In the genomic region with DNA sequence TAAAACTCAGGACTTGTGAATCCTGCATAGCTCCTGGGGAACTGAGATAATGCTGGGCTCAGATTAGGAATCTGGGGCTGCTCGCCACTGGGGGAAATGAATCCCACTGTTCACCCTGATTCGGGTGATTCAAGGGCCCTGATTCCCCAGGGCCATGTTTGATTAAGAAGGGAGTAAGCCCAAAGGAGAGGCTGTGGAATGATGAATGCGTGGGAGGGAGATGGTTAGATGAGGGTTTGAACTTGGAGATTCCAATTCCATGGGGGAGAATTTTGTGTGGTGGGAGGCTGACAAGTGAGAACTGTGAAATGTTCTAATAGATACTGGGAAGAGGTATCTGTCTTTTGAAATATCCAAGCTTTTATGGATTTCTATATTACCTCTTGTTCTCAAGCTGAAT, we compare ENCODE assay signal across 1 cellular context.
TF ChIP-seq lines count a peak whose summit lies in the region.

No MANE protein-coding gene starts in this region.

TF ChIP-seq in WTC11, 78 proteins besides CTCF, POLR2A, EP300 and RAD21:
- TF ChIP-seq, protein P1, sequence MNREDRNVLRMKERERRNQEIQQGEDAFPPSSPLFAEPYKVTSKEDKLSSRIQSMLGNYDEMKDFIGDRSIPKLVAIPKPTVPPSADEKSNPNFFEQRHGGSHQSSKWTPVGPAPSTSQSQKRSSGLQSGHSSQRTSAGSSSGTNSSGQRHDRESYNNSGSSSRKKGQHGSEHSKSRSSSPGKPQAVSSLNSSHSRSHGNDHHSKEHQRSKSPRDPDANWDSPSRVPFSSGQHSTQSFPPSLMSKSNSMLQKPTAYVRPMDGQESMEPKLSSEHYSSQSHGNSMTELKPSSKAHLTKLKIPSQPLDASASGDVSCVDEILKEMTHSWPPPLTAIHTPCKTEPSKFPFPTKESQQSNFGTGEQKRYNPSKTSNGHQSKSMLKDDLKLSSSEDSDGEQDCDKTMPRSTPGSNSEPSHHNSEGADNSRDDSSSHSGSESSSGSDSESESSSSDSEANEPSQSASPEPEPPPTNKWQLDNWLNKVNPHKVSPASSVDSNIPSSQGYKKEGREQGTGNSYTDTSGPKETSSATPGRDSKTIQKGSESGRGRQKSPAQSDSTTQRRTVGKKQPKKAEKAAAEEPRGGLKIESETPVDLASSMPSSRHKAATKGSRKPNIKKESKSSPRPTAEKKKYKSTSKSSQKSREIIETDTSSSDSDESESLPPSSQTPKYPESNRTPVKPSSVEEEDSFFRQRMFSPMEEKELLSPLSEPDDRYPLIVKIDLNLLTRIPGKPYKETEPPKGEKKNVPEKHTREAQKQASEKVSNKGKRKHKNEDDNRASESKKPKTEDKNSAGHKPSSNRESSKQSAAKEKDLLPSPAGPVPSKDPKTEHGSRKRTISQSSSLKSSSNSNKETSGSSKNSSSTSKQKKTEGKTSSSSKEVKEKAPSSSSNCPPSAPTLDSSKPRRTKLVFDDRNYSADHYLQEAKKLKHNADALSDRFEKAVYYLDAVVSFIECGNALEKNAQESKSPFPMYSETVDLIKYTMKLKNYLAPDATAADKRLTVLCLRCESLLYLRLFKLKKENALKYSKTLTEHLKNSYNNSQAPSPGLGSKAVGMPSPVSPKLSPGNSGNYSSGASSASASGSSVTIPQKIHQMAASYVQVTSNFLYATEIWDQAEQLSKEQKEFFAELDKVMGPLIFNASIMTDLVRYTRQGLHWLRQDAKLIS (CRISPR knock-in tag; IDR thresholded peaks at IDR 0.05; ENCODE audit: borderline replicate concordance): no peak
- TF ChIP-seq ZBTB21 (CRISPR knock-in tag; IDR thresholded peaks at IDR 0.05; ENCODE audit: borderline replicate concordance): no peak
- TF ChIP-seq MXD4 (CRISPR knock-in tag; IDR thresholded peaks at IDR 0.05; ENCODE audit: borderline replicate concordance): no peak
- TF ChIP-seq, protein P2, sequence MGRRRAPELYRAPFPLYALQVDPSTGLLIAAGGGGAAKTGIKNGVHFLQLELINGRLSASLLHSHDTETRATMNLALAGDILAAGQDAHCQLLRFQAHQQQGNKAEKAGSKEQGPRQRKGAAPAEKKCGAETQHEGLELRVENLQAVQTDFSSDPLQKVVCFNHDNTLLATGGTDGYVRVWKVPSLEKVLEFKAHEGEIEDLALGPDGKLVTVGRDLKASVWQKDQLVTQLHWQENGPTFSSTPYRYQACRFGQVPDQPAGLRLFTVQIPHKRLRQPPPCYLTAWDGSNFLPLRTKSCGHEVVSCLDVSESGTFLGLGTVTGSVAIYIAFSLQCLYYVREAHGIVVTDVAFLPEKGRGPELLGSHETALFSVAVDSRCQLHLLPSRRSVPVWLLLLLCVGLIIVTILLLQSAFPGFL (CRISPR knock-in tag; IDR thresholded peaks at IDR 0.05; ENCODE audit: borderline replicate concordance): no peak
- no peak for TF ChIP-seq FOXP4 (CRISPR knock-in tag; IDR thresholded peaks at IDR 0.05)
- no peak for TF ChIP-seq FOXP1 (CRISPR knock-in tag; IDR thresholded peaks at IDR 0.05; ENCODE audit: borderline replicate concordance)
- TF ChIP-seq, protein P3, sequence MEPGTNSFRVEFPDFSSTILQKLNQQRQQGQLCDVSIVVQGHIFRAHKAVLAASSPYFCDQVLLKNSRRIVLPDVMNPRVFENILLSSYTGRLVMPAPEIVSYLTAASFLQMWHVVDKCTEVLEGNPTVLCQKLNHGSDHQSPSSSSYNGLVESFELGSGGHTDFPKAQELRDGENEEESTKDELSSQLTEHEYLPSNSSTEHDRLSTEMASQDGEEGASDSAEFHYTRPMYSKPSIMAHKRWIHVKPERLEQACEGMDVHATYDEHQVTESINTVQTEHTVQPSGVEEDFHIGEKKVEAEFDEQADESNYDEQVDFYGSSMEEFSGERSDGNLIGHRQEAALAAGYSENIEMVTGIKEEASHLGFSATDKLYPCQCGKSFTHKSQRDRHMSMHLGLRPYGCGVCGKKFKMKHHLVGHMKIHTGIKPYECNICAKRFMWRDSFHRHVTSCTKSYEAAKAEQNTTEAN (CRISPR knock-in tag; IDR thresholded peaks at IDR 0.05): no peak
- no peak for TF ChIP-seq SMAD4 (CRISPR knock-in tag; IDR thresholded peaks at IDR 0.05)
- no peak for TF ChIP-seq JAZF1 (CRISPR knock-in tag; IDR thresholded peaks at IDR 0.05)
- no peak for TF ChIP-seq JUN (CRISPR knock-in tag; IDR thresholded peaks at IDR 0.05)
TF ChIP-seq in WTC11: peak in this region for 0.
